Comparison of ENCODE assay signal across 11 cellular contexts in the genomic region with DNA sequence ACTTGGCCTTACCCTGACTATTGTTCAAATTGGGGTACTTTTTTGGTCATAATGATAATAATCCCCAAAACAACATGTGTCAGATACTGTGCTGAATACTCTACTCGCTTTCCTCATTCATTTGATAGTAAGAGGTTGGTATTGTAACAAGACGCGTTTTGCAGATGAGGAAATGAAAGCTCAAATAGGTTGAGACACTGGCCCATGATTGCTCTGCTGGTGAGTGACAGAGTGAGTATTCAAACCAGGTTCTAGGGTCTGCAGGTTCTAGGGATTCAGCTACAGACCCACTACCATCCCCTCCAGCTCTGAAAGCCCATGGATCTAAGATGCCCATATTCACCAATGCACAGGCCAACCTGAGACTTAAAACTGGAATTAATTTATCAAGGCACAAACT. TPM values are rescaled to one million over a fixed set of nuclear protein-coding genes. Genes with fewer than 3 reads are reported as not detected.
DNase-seq lines count a peak whose midpoint lies in the region; ATAC-seq and TF ChIP-seq lines count a peak whose summit lies in the region.
"Had no signal": no experiment of that assay in that cellular context is flagged by ENCODE, and none has a peak within 500 bp of the region (broad histone marks: within the 10 kb centered on the region; RNA-seq: fewer than 3 reads in every experiment).

No MANE protein-coding gene starts in this region.

- no peaks in the 10 kb centered on the region for H3K9me3 ChIP-seq in GM23248 (ENCODE audit: low read depth)

- H3K4me3 ChIP-seq in GM23248: no peak overlapping the region

- H2AFZ ChIP-seq in GM23248: no peak overlapping the region

- no peaks in the 10 kb centered on the region for H3K27me3 Mint-ChIP-seq in naive B cell

- ATAC-seq in GM21423 (IDR thresholded peaks at IDR 0.05; ENCODE audit: unreplicated experiment): peak; percentile 37
- ATAC-seq in naive B cell (ENCODE audit: low read depth in 2 of 2): peak in 1 of 2 donors; percentile 12

- no peaks in the 10 kb centered on the region for H4K20me1 ChIP-seq in GM23248 (ENCODE audit: insufficient read depth)

- H3K27me3 ChIP-seq in GM23248 (replicated peaks; ENCODE audit: insufficient read depth): peaks cover 31% of the 10 kb centered on the region

- no peaks in the 10 kb centered on the region for H3K79me2 ChIP-seq in GM23248 (ENCODE audit: insufficient read depth)

- H3K4me3 Mint-ChIP-seq in naive B cell: peak overlapping the region; percentile 73 to 99 (median 92)

- H3K36me3 ChIP-seq in GM23248 (ENCODE audit: low read depth): no peaks in the 10 kb centered on the region

- H3K9me2 ChIP-seq in GM23248 (ENCODE audit: insufficient read depth): no peaks in the 10 kb centered on the region

- H3K27ac Mint-ChIP-seq in naive B cell: peak overlapping the region in 1 of 6 donors; percentile 78

- H3K4me1 Mint-ChIP-seq in naive B cell: peaks cover 17 to 39% (median 28%) of the 10 kb centered on the region in 3 donors

- H3F3A ChIP-seq in GM23248 (ENCODE audit: insufficient read depth): no peaks in the 10 kb centered on the region

- 75 to 76% methylated on average over 3 of the region's 3 CpGs for WGBS in GM23248 (ENCODE audit: low coverage in 1 of 2, low lambda C conversion rate in 2 of 2, missing lambda C conversion rate in 2 of 2), 2 experiments

- no peak overlapping the region for H3K27ac ChIP-seq in GM23248

- no peak overlapping the region for H3K4me2 ChIP-seq in GM23248 (ENCODE audit: unreplicated experiment)

- no peaks in the 10 kb centered on the region for H3K4me1 ChIP-seq in GM23248 (ENCODE audit: insufficient read depth)

- in situ Hi-C loops in GM13976 (cut with MboI; ENCODE audit: low sequenced_read_pairs, unreplicated experiment): no loop called here
- in situ Hi-C loops in GM23248 (cut with MboI): no loop called here

- H3K9ac ChIP-seq in GM23248: no peak overlapping the region

- no peaks in the 10 kb centered on the region for H3K36me3 Mint-ChIP-seq in naive B cell

- no peak for TF ChIP-seq CTCF in GM13976 (IDR thresholded peaks at IDR 0.05; ENCODE audit: borderline replicate concordance, control extremely low read depth, extremely low read depth, insufficient read depth, missing control alignments)

- peak; percentile 15 for DNase-seq in GM13976 (ENCODE audit: low spot score)
- DNase-seq in NOMO-1 treated with DMSO at 0.1 percent for 48 hours (lab: John Stamatoyannopoulos, UW; ENCODE audit: unreplicated experiment): peak; percentile 74
- no peak for DNase-seq in naive B cell
- DNase-seq in NCI-H774 (lab: John Stamatoyannopoulos, UW): no peak
- DNase-seq in mucosa of gallbladder (ENCODE audit: low spot score): no peak
- no peak for DNase-seq in GM23248
- DNase-seq in NCI-H748 treated with DMSO at 0.1 percent for 48 hours (lab: John Stamatoyannopoulos, UW): no peak
- DNase-seq: hypothalamus, NCI-H446 had no signal

- H3K9me3 Mint-ChIP-seq in naive B cell: no peaks in the 10 kb centered on the region

RNA-seq across cellular contexts. Expression of gene ENPP4, which starts 1.3 kb away (rescaled TPM):
- 1 to 10 TPM; 4.3 to 7.9 (median 5.0) TPM for polyA plus RNA-seq in naive B cell (ENCODE audit: low read depth in 6 of 6)
- total RNA-seq in mucosa of gallbladder: 18.0 TPM
- 0.63 and 1.9 TPM in 2 replicates for total RNA-seq in GM23248 (2014; rRNA removed; shearing (Covaris generic))
- 1.1 and 1.6 TPM in 2 replicates for polyA plus RNA-seq in GM23248 (2016; fragmentation: Nextera tagmentation; extraction: Ambion mirVana)

RNA-seq across cellular contexts. Expression of gene ENPP5, which starts 42.3 kb away (rescaled TPM):
- polyA plus RNA-seq in naive B cell (ENCODE audit: low read depth in 6 of 6) (under 1 TPM in 1 of 6 donors, not detected in 5; 0.57 TPM), GM23248 (2016; fragmentation: Nextera tagmentation; extraction: Ambion mirVana) (0.11 and 0.24 TPM in 2 replicates)
- 21.5 TPM for total RNA-seq in mucosa of gallbladder
- total RNA-seq in GM23248 (2014; rRNA removed; shearing (Covaris generic)): 0.51 TPM in 1 of 2 replicates, not detected in the other
- total RNA-seq: pulmonary artery endothelial cell had no signal

Comparison
In these comparisons a context has a peak if more than half of its experiments do, and no peak if none do; other contexts are left out.
1. DNase-seq: peak in GM13976 (single experiment) and NOMO-1 treated with DMSO at 0.1 percent for 48 hours (single experiment); none in naive B cell (single experiment), NCI-H774 (single experiment), mucosa of gallbladder (single experiment), GM23248 (single experiment) and NCI-H748 treated with DMSO at 0.1 percent for 48 hours (single experiment).
2. RNA of gene ENPP5, which starts 42.3 kb away (total RNA-seq): 21.5 TPM in mucosa of gallbladder (single experiment); 0.51 TPM in GM23248; every median in the first group is over 10 times any median in the second.